30 cellular contexts compared by ENCODE assay signal in genomic region chr9:89633920-89634319, GRCh38. TPM values are rescaled to one million over a fixed set of nuclear protein-coding genes. Genes with fewer than 3 reads are reported as not detected.
"Had no signal": no experiment of that assay in that cellular context is flagged by ENCODE, and none has a peak within 500 bp of the region (broad histone marks: within the 10 kb centered on the region; RNA-seq: fewer than 3 reads in every experiment).

No MANE protein-coding gene starts in this region.

- H3K9me3 Mint-ChIP-seq: central memory CD8-positive, alpha-beta T cell; immature natural killer cell; memory B cell; mesothelial cell of epicardium; naive B cell; natural killer cell treated with Interleukin-12 subunit alpha and Interleukin-12 subunit beta and Interleukin-15 and Interleukin-18, amount 100 ng/mL, for 72 hours; neural crest cell; stimulated activated memory B cell treated with anti-CD40 and anti-IgM and Interleukin-4, amounts not matched to agents 10 μg/mL and 1 μg/mL and 100 μg/mL, for 72 hours had no signal

- DNase-seq: dermis blood vessel endothelial cell; effector memory CD4-positive, alpha-beta T cell; esophagus squamous epithelium; foreskin melanocyte; hypothalamus; immature natural killer cell; islet precursor cell; mucosa of descending colon; naive B cell; psoas muscle; right cardiac atrium; sigmoid colon; stimulated activated CD4-positive, alpha-beta T cell treated with anti-CD3 and anti-CD28 coated beads, Interleukin-4, amount 100 ng/mL, for 4 hours; stimulated activated naive CD8-positive, alpha-beta T cell treated with anti-CD3 and anti-CD28 coated beads, Interleukin-15, Interleukin-2, amounts not matched to agents 100 U/mL and 50 U/mL, for 24 hours; substantia nigra; upper lobe of right lung had no signal

- H2AFZ ChIP-seq: parathyroid adenoma had no signal

- H3K36me3 ChIP-seq: esophagus squamous epithelium, sigmoid colon, thoracic aorta, tibial nerve, upper lobe of right lung had no signal

- ATAC-seq: left lobe of liver; mucosa of descending colon; natural killer cell treated with Interleukin-12 subunit alpha and Interleukin-12 subunit beta and Interleukin-15 and Interleukin-18, amount 100 ng/mL, for 72 hours; psoas muscle; right cardiac atrium; stimulated activated memory B cell treated with anti-CD40 and anti-IgM and Interleukin-4, amounts not matched to agents 10 μg/mL and 1 μg/mL and 100 μg/mL, for 72 hours; stimulated activated naive CD8-positive, alpha-beta T cell treated with anti-CD3 and anti-CD28 coated beads, Interleukin-15, Interleukin-2, amounts not matched to agents 100 U/mL and 50 U/mL, for 24 hours; upper lobe of right lung had no signal

- H3K27ac ChIP-seq: coronary artery, parathyroid adenoma, psoas muscle, tibial nerve, upper lobe of right lung had no signal

- H3K27me3 ChIP-seq: esophagus squamous epithelium, sigmoid colon, tibial nerve, upper lobe of right lung had no signal

- H3K36me3 Mint-ChIP-seq: immature natural killer cell; memory B cell; mesothelial cell of epicardium; naive B cell; natural killer cell treated with Interleukin-12 subunit alpha and Interleukin-12 subunit beta and Interleukin-15 and Interleukin-18, amount 100 ng/mL, for 72 hours; stimulated activated memory B cell treated with anti-CD40 and anti-IgM and Interleukin-4, amounts not matched to agents 10 μg/mL and 1 μg/mL and 100 μg/mL, for 72 hours had no signal

- H3K4me3 ChIP-seq: coronary artery, esophagus squamous epithelium, lung, mucosa of descending colon, psoas muscle, sigmoid colon, thoracic aorta, tibial nerve, upper lobe of right lung had no signal

- H3K4me1 Mint-ChIP-seq: central memory CD8-positive, alpha-beta T cell; immature natural killer cell; memory B cell; naive B cell; neural crest cell; stimulated activated memory B cell treated with anti-CD40 and anti-IgM and Interleukin-4, amounts not matched to agents 10 μg/mL and 1 μg/mL and 100 μg/mL, for 72 hours had no signal

- H3K9ac ChIP-seq: parathyroid adenoma had no signal

- FAIRE-seq: endothelial cell of umbilical vein had no signal

- H3K4me3 Mint-ChIP-seq: central memory CD8-positive, alpha-beta T cell; immature natural killer cell; memory B cell; mesothelial cell of epicardium; naive B cell; natural killer cell treated with Interleukin-12 subunit alpha and Interleukin-12 subunit beta and Interleukin-15 and Interleukin-18, amount 100 ng/mL, for 72 hours; neural crest cell; stimulated activated memory B cell treated with anti-CD40 and anti-IgM and Interleukin-4, amounts not matched to agents 10 μg/mL and 1 μg/mL and 100 μg/mL, for 72 hours had no signal

- H3K9me3 ChIP-seq: esophagus squamous epithelium, mucosa of descending colon, psoas muscle, sigmoid colon, thoracic aorta, tibial nerve, upper lobe of right lung had no signal

- H3K4me1 ChIP-seq: parathyroid adenoma had no signal

RNA-seq across cellular contexts. Expression of gene GADD45G, which starts 29.1 kb away (rescaled TPM):
- total RNA-seq: dermis blood vessel endothelial cell, epithelial cell of proximal tubule had no signal
